Comparison of ENCODE assay signal across 34 cellular contexts in the genomic region with DNA sequence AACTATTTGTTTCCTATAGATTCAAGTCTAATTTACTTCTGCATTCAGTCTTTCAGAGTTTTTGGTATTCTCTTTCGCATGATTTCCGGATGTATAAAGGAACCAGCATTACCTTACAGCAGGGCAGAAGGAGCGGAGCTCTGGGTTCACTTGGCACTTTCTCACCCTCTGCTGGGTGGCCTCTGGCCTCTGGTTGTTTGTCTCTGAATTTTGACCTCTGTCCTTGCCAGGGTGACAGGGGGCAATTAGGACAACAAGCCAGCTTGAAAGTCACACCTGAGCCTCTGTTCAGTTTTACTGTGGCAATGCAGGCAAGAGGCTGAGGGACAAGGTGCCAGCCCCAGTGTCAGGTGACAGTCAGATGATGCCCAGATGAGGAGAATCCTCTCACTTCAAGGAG.
"Had no signal": no experiment of that assay in that cellular context is flagged by ENCODE, and none has a peak within 500 bp of the region (broad histone marks: within the 10 kb centered on the region; RNA-seq: fewer than 3 reads in every experiment).

No MANE protein-coding gene starts in this region.

- H3K4me1 Mint-ChIP-seq: activated B cell treated with CpG ODN at 0.5 μM for 24 hours; activated CD4-positive, alpha-beta T cell treated with anti-CD3 and anti-CD28 coated beads, Interleukin-2, amount 10 ng/mL, durations not matched to agents 24 days and 14 days; activated naive CD8-positive, alpha-beta T cell treated with anti-CD3 and anti-CD28 coated beads for 36 hours; activated T-helper 17 cell treated with anti-CD3 and anti-CD28 coated beads, Interleukin-2, amount 50 U/mL, for 72 hours had no signal

- H3K27ac ChIP-seq: adrenal gland, body of pancreas, brain microvascular endothelial cell, breast epithelium had no signal

- H3K36me3 Mint-ChIP-seq: activated CD4-positive, alpha-beta memory T cell treated with anti-CD3 and anti-CD28 coated beads for 36 hours; activated naive CD4-positive, alpha-beta T cell treated with anti-CD3 and anti-CD28 coated beads, Interleukin-2, amount 50 U/mL, for 72 hours; activated naive CD8-positive, alpha-beta T cell treated with anti-CD3 and anti-CD28 coated beads for 36 hours had no signal

- H3K9me3 Mint-ChIP-seq: activated B cell treated with CpG ODN at 0.5 μM for 24 hours; activated CD4-positive, alpha-beta memory T cell treated with anti-CD3 and anti-CD28 coated beads for 36 hours; activated CD4-positive, alpha-beta T cell treated with anti-CD3 and anti-CD28 coated beads, Interleukin-2, amount 10 ng/mL, durations not matched to agents 24 days and 14 days; activated CD8-positive, alpha-beta T cell treated with anti-CD3 and anti-CD28 coated beads for 36 hours; activated naive CD4-positive, alpha-beta T cell treated with anti-CD3 and anti-CD28 coated beads for 36 hours; activated naive CD4-positive, alpha-beta T cell treated with anti-CD3 and anti-CD28 coated beads, Interleukin-2, amount 50 U/mL, for 72 hours; activated naive CD8-positive, alpha-beta T cell treated with anti-CD3 and anti-CD28 coated beads for 36 hours; activated T-cell treated with anti-CD3 and anti-CD28 coated beads, Interleukin-2, amount 50 U/mL, for 4 hours; activated T-cell treated with anti-CD3 and anti-CD28 coated beads, Interleukin-2, amount 50 U/mL, for 72 hours; activated T-helper 1 cell treated with anti-CD3 and anti-CD28 coated beads, Interleukin-12 subunit alpha, Interleukin-12 subunit beta, Interleukin-2, Interleukin-4 antibody, amounts not matched to agents 30 ng/mL and 10 ng/mL and 1 ng/mL, durations not matched to agents 14 hours and 24 hours and 36 hours; activated T-helper 17 cell treated with anti-CD3 and anti-CD28 coated beads, Interleukin-2, amount 50 U/mL, for 72 hours; T-helper 1 cell treated with Interleukin-12 subunit alpha and Interleukin-12 subunit beta and Interleukin-4 antibody, amounts not matched to agents 30 μg/mL and 1 μg/mL, for 36 hours; T-helper 2 cell treated with Interferon-gamma antibody and Interleukin-4, amounts not matched to agents 5 μg/mL and 100 μg/mL, for 36 hours had no signal

- H3K4me3 Mint-ChIP-seq: activated B cell treated with CpG ODN at 0.5 μM for 24 hours; activated CD4-positive, alpha-beta memory T cell treated with anti-CD3 and anti-CD28 coated beads for 36 hours; activated CD4-positive, alpha-beta T cell treated with anti-CD3 and anti-CD28 coated beads, Interleukin-2, amount 10 ng/mL, durations not matched to agents 24 days and 14 days; activated CD8-positive, alpha-beta T cell treated with anti-CD3 and anti-CD28 coated beads for 36 hours; activated naive CD4-positive, alpha-beta T cell treated with anti-CD3 and anti-CD28 coated beads for 36 hours; activated naive CD8-positive, alpha-beta T cell treated with anti-CD3 and anti-CD28 coated beads for 36 hours; activated T-cell treated with anti-CD3 and anti-CD28 coated beads, Interleukin-2, amount 50 U/mL, for 4 hours; activated T-cell treated with anti-CD3 and anti-CD28 coated beads, Interleukin-2, amount 50 U/mL, for 72 hours; activated T-helper 1 cell treated with anti-CD3 and anti-CD28 coated beads, Interleukin-12 subunit alpha, Interleukin-12 subunit beta, Interleukin-2, Interleukin-4 antibody, amounts not matched to agents 30 ng/mL and 10 ng/mL and 1 ng/mL, durations not matched to agents 14 hours and 24 hours and 36 hours; activated T-helper 17 cell treated with anti-CD3 and anti-CD28 coated beads, Interleukin-2, amount 50 U/mL, for 72 hours; T-helper 1 cell treated with Interleukin-12 subunit alpha and Interleukin-12 subunit beta and Interleukin-4 antibody, amounts not matched to agents 30 μg/mL and 1 μg/mL, for 36 hours; T-helper 2 cell treated with Interferon-gamma antibody and Interleukin-4, amounts not matched to agents 5 μg/mL and 100 μg/mL, for 36 hours had no signal

- ATAC-seq: activated CD8-positive, alpha-beta T cell treated with anti-CD3 and anti-CD28 coated beads for 36 hours; activated naive CD4-positive, alpha-beta T cell treated with anti-CD3 and anti-CD28 coated beads, Interleukin-2, amount 50 U/mL, for 72 hours; activated T-cell treated with anti-CD3 and anti-CD28 coated beads, Interleukin-2, amount 50 U/mL, for 4 hours; activated T-cell treated with anti-CD3 and anti-CD28 coated beads, Interleukin-2, amount 50 U/mL, for 72 hours; activated T-helper 17 cell treated with anti-CD3 and anti-CD28 coated beads, Interleukin-2, amount 50 U/mL, for 72 hours; body of pancreas had no signal

- H3K27me3 Mint-ChIP-seq: activated B cell treated with CpG ODN at 0.5 μM for 24 hours; activated CD4-positive, alpha-beta memory T cell treated with anti-CD3 and anti-CD28 coated beads for 36 hours; activated CD4-positive, alpha-beta T cell treated with anti-CD3 and anti-CD28 coated beads, Interleukin-2, amount 10 ng/mL, durations not matched to agents 24 days and 14 days; activated CD8-positive, alpha-beta T cell treated with anti-CD3 and anti-CD28 coated beads for 36 hours; activated naive CD8-positive, alpha-beta T cell treated with anti-CD3 and anti-CD28 coated beads for 36 hours; activated T-helper 17 cell treated with anti-CD3 and anti-CD28 coated beads, Interleukin-2, amount 50 U/mL, for 72 hours had no signal

- H3K4me3 ChIP-seq: adrenal gland, body of pancreas, breast epithelium had no signal

- H3K27ac Mint-ChIP-seq: activated B cell treated with CpG ODN at 0.5 μM for 24 hours; activated CD4-positive, alpha-beta memory T cell treated with anti-CD3 and anti-CD28 coated beads for 36 hours; activated CD4-positive, alpha-beta T cell treated with anti-CD3 and anti-CD28 coated beads, Interleukin-2, amount 10 ng/mL, durations not matched to agents 24 days and 14 days; activated CD8-positive, alpha-beta T cell treated with anti-CD3 and anti-CD28 coated beads for 36 hours; activated naive CD4-positive, alpha-beta T cell treated with anti-CD3 and anti-CD28 coated beads for 36 hours; activated naive CD4-positive, alpha-beta T cell treated with anti-CD3 and anti-CD28 coated beads, Interleukin-2, amount 50 U/mL, for 72 hours; activated naive CD8-positive, alpha-beta T cell treated with anti-CD3 and anti-CD28 coated beads for 36 hours; activated T-cell treated with anti-CD3 and anti-CD28 coated beads, Interleukin-2, amount 50 U/mL, for 72 hours; activated T-helper 1 cell treated with anti-CD3 and anti-CD28 coated beads, Interleukin-12 subunit alpha, Interleukin-12 subunit beta, Interleukin-2, Interleukin-4 antibody, amounts not matched to agents 30 ng/mL and 10 ng/mL and 1 ng/mL, durations not matched to agents 14 hours and 24 hours and 36 hours; activated T-helper 17 cell treated with anti-CD3 and anti-CD28 coated beads, Interleukin-2, amount 50 U/mL, for 72 hours; T-helper 1 cell treated with Interleukin-12 subunit alpha and Interleukin-12 subunit beta and Interleukin-4 antibody, amounts not matched to agents 30 μg/mL and 1 μg/mL, for 36 hours; T-helper 2 cell treated with Interferon-gamma antibody and Interleukin-4, amounts not matched to agents 5 μg/mL and 100 μg/mL, for 36 hours had no signal

- H3K4me1 ChIP-seq: adrenal gland, breast epithelium had no signal

- H3K36me3 ChIP-seq: brain microvascular endothelial cell, breast epithelium had no signal

- H3K9me3 ChIP-seq: adrenal gland, body of pancreas, breast epithelium had no signal

- DNase-seq: activated B cell treated with CpG ODN at 0.5 μM for 24 hours; activated CD4-positive, alpha-beta memory T cell treated with anti-CD3 and anti-CD28 coated beads for 36 hours; activated CD4-positive, alpha-beta T cell treated with anti-CD3 and anti-CD28 coated beads for 4 hours; activated CD4-positive, alpha-beta T cell treated with anti-CD3 and anti-CD28 coated beads, Interleukin-2, amount 10 ng/mL, durations not matched to agents 24 days and 14 days; activated CD4-positive, alpha-beta T cell treated with anti-CD3 and anti-CD28 coated beads, Interleukin-2, amount 50 U/mL, for 1 hour; activated CD4-positive, alpha-beta T cell treated with anti-CD3 and anti-CD28 coated beads, Interleukin-2, amount 50 U/mL, for 4 hours; activated CD4-positive, CD25-positive, alpha-beta regulatory T cell treated with anti-CD3 and anti-CD28 coated beads, Interleukin-2, amount 50 U/mL, for 72 hours; activated CD8-positive, alpha-beta memory T cell treated with anti-CD3 and anti-CD28 coated beads, Interleukin-2, amount 50 U/mL, for 4 hours; activated CD8-positive, alpha-beta T cell treated with anti-CD3 and anti-CD28 coated beads for 36 hours; activated effector memory CD4-positive, alpha-beta T cell treated with anti-CD3 and anti-CD28 coated beads, Interleukin-2, amount 50 U/mL, for 16 hours; activated gamma-delta T cell treated with Interleukin-2 at 50 U/mL for 16 hours; activated naive CD4-positive, alpha-beta T cell; activated naive CD4-positive, alpha-beta T cell treated with anti-CD3 and anti-CD28 coated beads for 36 hours; activated naive CD4-positive, alpha-beta T cell treated with anti-CD3 and anti-CD28 coated beads, Interleukin-2, amount 50 U/mL, for 16 hours; activated naive CD8-positive, alpha-beta T cell treated with anti-CD3 and anti-CD28 coated beads for 36 hours; activated T-cell treated with anti-CD3 and anti-CD28 coated beads for 4 hours; activated T-cell treated with anti-CD3 and anti-CD28 coated beads, Interleukin-2, amount 50 U/mL, for 1 hour; activated T-cell treated with anti-CD3 and anti-CD28 coated beads, Interleukin-2, amount 50 U/mL, for 4 hours; activated T-cell treated with anti-CD3 and anti-CD28 coated beads, Interleukin-2, amount 50 U/mL, for 72 hours; adrenal gland; amniotic stem cell; aorta; body of pancreas; brain microvascular endothelial cell; central memory CD4-positive, alpha-beta T cell; T-helper 1 cell; T-helper 2 cell; T-helper 9 cell had no signal

- H3K27me3 ChIP-seq: adrenal gland, body of pancreas, brain microvascular endothelial cell, breast epithelium had no signal
